8 cellular contexts compared by ENCODE assay signal in the genomic region with DNA sequence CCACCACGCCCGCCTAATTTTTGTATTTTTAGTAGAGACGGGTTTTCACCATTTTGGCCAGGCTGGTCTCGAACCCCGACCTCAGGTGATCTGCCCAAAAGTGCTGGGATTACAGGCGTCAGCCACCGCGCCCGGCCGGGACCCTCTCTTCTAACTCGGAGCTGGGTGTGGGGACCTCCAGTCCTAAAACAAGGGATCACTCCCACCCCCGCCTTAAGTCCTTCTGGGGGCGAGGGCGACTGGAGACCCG. TPM values are rescaled to one million over a fixed set of nuclear protein-coding genes. Genes with fewer than 3 reads are reported as not detected.
DNase-seq lines count a peak whose midpoint lies in the region; ATAC-seq and TF ChIP-seq lines count a peak whose summit lies in the region.
"Not testable (repeated sequence)": the region's sequence is repeated elsewhere in the genome, so short reads cannot be mapped to it uniquely, and the experiment has no call there.

No MANE protein-coding gene starts in this region.

- peaks cover 59% of the 10 kb centered on the region for H3K79me2 ChIP-seq in DND-41 (ENCODE audit: insufficient read depth, low read length)

- H3K27ac ChIP-seq in DND-41 (ENCODE audit: low read length) (peak overlapping the region; percentile 83), ovary (peak overlapping the region; percentile 93 to 98), thymus (ENCODE audit: low read depth) (peak overlapping the region; percentile 60)

- peak overlapping the region; percentile 96 for H3K9ac ChIP-seq in DND-41 (ENCODE audit: low read depth, low read length)

- peaks cover 43% of the 10 kb centered on the region for H4K20me1 ChIP-seq in DND-41 (ENCODE audit: insufficient read depth, low read length)

- peak overlapping the region; percentile 87 for H3K4me2 ChIP-seq in DND-41 (ENCODE audit: insufficient read depth, low read length)

- H3K4me3 Mint-ChIP-seq in activated naive CD8-positive, alpha-beta T cell treated with anti-CD3 and anti-CD28 coated beads, Interleukin-2, amount 10 ng/mL, durations not matched to agents 7 days and 5 days = peak overlapping the region; percentile 94
- H3K4me3 Mint-ChIP-seq in endothelial cell (ENCODE audit: unreplicated experiment) = peak overlapping the region; percentile 94

- H3K9me3 Mint-ChIP-seq in activated naive CD8-positive, alpha-beta T cell treated with anti-CD3 and anti-CD28 coated beads, Interleukin-2, amount 10 ng/mL, durations not matched to agents 7 days and 5 days; endothelial cell (ENCODE audit: unreplicated experiment): not testable (repeated sequence)

- TF ChIP-seq EP300 in ovary (IDR thresholded peaks at IDR 0.05) = not testable (repeated sequence)

- TF ChIP-seq CTCF in DND-41 (IDR thresholded peaks at IDR 0.05; ENCODE audit: borderline replicate concordance, extremely low read depth, low read length, poor library complexity, severe bottlenecking); endothelial cell (IDR thresholded peaks at IDR 0.05; ENCODE audit: unreplicated experiment); ovary (IDR thresholded peaks at IDR 0.05): not testable (repeated sequence)

- intact Hi-C loops in left colon (cut with DNase I, micrococcal nuclease) = not testable (repeated sequence)
- intact Hi-C loops in ovary (cut with DNase I) = loop anchor here in 1 of 4 donors (5.0 kb wide), 1 partner anchor 53 kb away; no protein-coding TSS in a partner anchor

- not testable (repeated sequence) for DNase-seq in DND-41; activated naive CD8-positive, alpha-beta T cell treated with anti-CD3 and anti-CD28 coated beads, Interleukin-2, amount 10 ng/mL, durations not matched to agents 7 days and 5 days; endothelial cell (ENCODE audit: low spot score); left colon; ovary
- DNase-seq in SIG-M5 treated with dmso at 0.1 percent for 504 hours (lab: John Stamatoyannopoulos, UW; ENCODE audit: unreplicated experiment) = peak; percentile 55

- POLR2A ChIA-PET in activated naive CD8-positive, alpha-beta T cell treated with anti-CD3 and anti-CD28 coated beads, Interleukin-2, amount 10 ng/mL, durations not matched to agents 7 days and 5 days (lab: Charles Lee) = interaction anchor here (0.6 to 2.7 kb wide), 9 partner anchors 10 to 388 kb away, joined by 3 to 14 read pairs (median 4); partner anchors contain the start of genes SMARCA4 and SPC24

- peak overlapping the region; percentile 47; the same call in 1 of the 2 replicates for H2AFZ ChIP-seq in DND-41 (ENCODE audit: low read depth, low read length)

- peaks cover 27% of the 10 kb centered on the region for H3K36me3 Mint-ChIP-seq in activated naive CD8-positive, alpha-beta T cell treated with anti-CD3 and anti-CD28 coated beads, Interleukin-2, amount 10 ng/mL, durations not matched to agents 7 days and 5 days
- peaks cover 28% of the 10 kb centered on the region for H3K36me3 Mint-ChIP-seq in endothelial cell (ENCODE audit: low read depth, unreplicated experiment)

- not testable (repeated sequence) for H3K27me3 ChIP-seq in DND-41 (ENCODE audit: insufficient read depth, low read length, poor library complexity); ovary; thymus (ENCODE audit: control insufficient read depth, insufficient read depth)

- peak overlapping the region; percentile 99 for H3K27ac Mint-ChIP-seq in activated naive CD8-positive, alpha-beta T cell treated with anti-CD3 and anti-CD28 coated beads, Interleukin-2, amount 10 ng/mL, durations not matched to agents 7 days and 5 days
- H3K27ac Mint-ChIP-seq in endothelial cell (ENCODE audit: unreplicated experiment) = peak overlapping the region; percentile 100

- H3K27me3 Mint-ChIP-seq in activated naive CD8-positive, alpha-beta T cell treated with anti-CD3 and anti-CD28 coated beads, Interleukin-2, amount 10 ng/mL, durations not matched to agents 7 days and 5 days = not testable (repeated sequence)
- H3K27me3 Mint-ChIP-seq in endothelial cell (ENCODE audit: unreplicated experiment) = peaks cover 17% of the 10 kb centered on the region

- H3K4me1 Mint-ChIP-seq in activated naive CD8-positive, alpha-beta T cell treated with anti-CD3 and anti-CD28 coated beads, Interleukin-2, amount 10 ng/mL, durations not matched to agents 7 days and 5 days = peaks cover 32% of the 10 kb centered on the region
- H3K4me1 Mint-ChIP-seq in endothelial cell (ENCODE audit: unreplicated experiment) = peaks cover 35% of the 10 kb centered on the region

- not testable (repeated sequence) for TF ChIP-seq POLR2A in ovary (IDR thresholded peaks at IDR 0.05)

- ATAC-seq in DND-41 (ENCODE audit: insufficient read depth, low read depth) (peak; percentile 39), HG02981 (IDR thresholded peaks at IDR 0.05; ENCODE audit: unreplicated experiment) (peak; percentile 5), left colon (peak; percentile 0)
- ATAC-seq in activated naive CD8-positive, alpha-beta T cell treated with anti-CD3 and anti-CD28 coated beads, Interleukin-2, amount 10 ng/mL, durations not matched to agents 7 days and 5 days (ENCODE audit: low read depth) = peak; percentile 17

- peaks cover 45% of the 10 kb centered on the region for H3K36me3 ChIP-seq in DND-41 (ENCODE audit: insufficient read depth, low read length)
- not testable (repeated sequence) for H3K36me3 ChIP-seq in ovary; thymus (ENCODE audit: control insufficient read depth, insufficient read depth)

- H3K4me1 ChIP-seq in DND-41 (ENCODE audit: insufficient read depth, low read length) = peaks cover 49% of the 10 kb centered on the region
- H3K4me1 ChIP-seq in ovary (ENCODE audit: insufficient read depth) = peaks cover 11% of the 10 kb centered on the region
- H3K4me1 ChIP-seq in thymus (ENCODE audit: control insufficient read depth, insufficient read depth, low read length) = not testable (repeated sequence)

- H3K9me3 ChIP-seq in DND-41 (ENCODE audit: insufficient read depth, low read length, severe bottlenecking); ovary; thymus (ENCODE audit: control insufficient read depth): not testable (repeated sequence)

- 0 to 1% (median 1%) methylated on average over 15 of the region's 15 CpGs for WGBS in ovary, 3 donors
- under 1% methylated on average over 15 of the region's 15 CpGs for WGBS in thymus

- H3K4me3 ChIP-seq in DND-41 (ENCODE audit: low read depth in 1 of 2, low read length in 2 of 2) (peak overlapping the region; percentile 82 to 93), ovary (peak overlapping the region; percentile 64), thymus (ENCODE audit: low read length) (peak overlapping the region; percentile 79)

RNA-seq across cellular contexts. Expression of gene LDLR, which starts 0.7 kb away (rescaled TPM):
- 10 to 100 TPM; 83.8 to 84.8 TPM for total RNA-seq in activated naive CD8-positive, alpha-beta T cell treated with anti-CD3 and anti-CD28 coated beads, Interleukin-2, amount 10 ng/mL, durations not matched to agents 7 days and 5 days
- total RNA-seq in endothelial cell (ENCODE audit: unreplicated experiment) = 158 TPM
- 100 to 1,000 TPM; 122 to 224 TPM for total RNA-seq in left colon
- total RNA-seq in ovary = 100 to 1,000 TPM in 5 of 7 donors, 10 to 100 TPM in 2; 54.2 to 436 (median 141) TPM
- 100 to 1,000 TPM in 1 of 2 donors, 10 to 100 TPM in 1; 31.1 to 205 TPM for polyA plus RNA-seq in ovary
- polyA plus RNA-seq in thymus = 7.5 TPM
